13 cellular contexts compared by ENCODE assay signal in genomic region chr17:19002191-19002590, GRCh38. TPM values are rescaled to one million over a fixed set of nuclear protein-coding genes. Genes with fewer than 3 reads are reported as not detected.
A peak's percentile ranks its signal among the peaks of the same experiment; 100 is the strongest.
DNase-seq lines count a peak whose midpoint lies in the region; ATAC-seq lines count a peak whose summit lies in the region.
"Had no signal": no experiment of that assay in that cellular context is flagged by ENCODE, and none has a peak within 500 bp of the region (broad histone marks: within the 10 kb centered on the region; RNA-seq: fewer than 3 reads in every experiment).

No MANE protein-coding gene starts in this region.

- H3K9me3 Mint-ChIP-seq in activated T-helper 1 cell treated with anti-CD3 and anti-CD28 coated beads, Interleukin-12 subunit alpha, Interleukin-12 subunit beta, Interleukin-2, Interleukin-4 antibody, amounts not matched to agents 30 ng/mL and 10 ng/mL and 1 ng/mL, durations not matched to agents 14 hours and 24 hours and 36 hours, result no peaks in the 10 kb centered on the region

- 58% methylated on average over 5 of the region's 5 CpGs for WGBS in right cardiac atrium

- no peaks in the 10 kb centered on the region for H3K9me3 ChIP-seq in right cardiac atrium (ENCODE audit: control insufficient read depth, low read length)

- peaks cover 18% of the 10 kb centered on the region for H3K4me1 Mint-ChIP-seq in activated T-helper 1 cell treated with anti-CD3 and anti-CD28 coated beads, Interleukin-12 subunit alpha, Interleukin-12 subunit beta, Interleukin-2, Interleukin-4 antibody, amounts not matched to agents 30 ng/mL and 10 ng/mL and 1 ng/mL, durations not matched to agents 14 hours and 24 hours and 36 hours (ENCODE audit: low read depth)

- ATAC-seq in right cardiac atrium (no peak), Right ventricle myocardium superior (ENCODE audit: poor library complexity) (no peak), HG03571 (IDR thresholded peaks at IDR 0.05; ENCODE audit: unreplicated experiment) (no peak), HG03175 (IDR thresholded peaks at IDR 0.05; ENCODE audit: unreplicated experiment) (no peak), HG02642 (IDR thresholded peaks at IDR 0.05; ENCODE audit: poor library complexity, unreplicated experiment) (no peak)

- peaks cover 4% of the 10 kb centered on the region for H3K27me3 Mint-ChIP-seq in activated T-helper 1 cell treated with anti-CD3 and anti-CD28 coated beads, Interleukin-12 subunit alpha, Interleukin-12 subunit beta, Interleukin-2, Interleukin-4 antibody, amounts not matched to agents 30 ng/mL and 10 ng/mL and 1 ng/mL, durations not matched to agents 14 hours and 24 hours and 36 hours (ENCODE audit: insufficient read depth)

- peaks cover 6% of the 10 kb centered on the region for H3K36me3 Mint-ChIP-seq in activated T-helper 1 cell treated with anti-CD3 and anti-CD28 coated beads, Interleukin-12 subunit alpha, Interleukin-12 subunit beta, Interleukin-2, Interleukin-4 antibody, amounts not matched to agents 30 ng/mL and 10 ng/mL and 1 ng/mL, durations not matched to agents 14 hours and 24 hours and 36 hours (ENCODE audit: low read depth)

- no peaks in the 10 kb centered on the region for H3K27me3 ChIP-seq in right cardiac atrium (ENCODE audit: control insufficient read depth, insufficient read depth)
- H3K27me3 ChIP-seq: cardiac muscle cell had no signal

- no peaks in the 10 kb centered on the region for H3K4me1 ChIP-seq in right cardiac atrium (ENCODE audit: control insufficient read depth, insufficient read depth, low read length)

- no peak overlapping the region for H3K4me3 ChIP-seq in right cardiac atrium (ENCODE audit: low read length)
- H3K4me3 ChIP-seq: cardiac muscle cell had no signal

- H3K27ac Mint-ChIP-seq in activated T-helper 1 cell treated with anti-CD3 and anti-CD28 coated beads, Interleukin-12 subunit alpha, Interleukin-12 subunit beta, Interleukin-2, Interleukin-4 antibody, amounts not matched to agents 30 ng/mL and 10 ng/mL and 1 ng/mL, durations not matched to agents 14 hours and 24 hours and 36 hours, result peak overlapping the region; percentile 4

- H3K27ac ChIP-seq in right cardiac atrium (ENCODE audit: low read length), result peak overlapping the region; percentile 4
- H3K27ac ChIP-seq: cardiac muscle cell had no signal

- DNase-seq in right cardiac atrium, result peak in 2 of 3 donors; percentile 37 to 51
- DNase-seq in Right ventricle myocardium superior, result no peak
- no peak for DNase-seq in activated T-helper 1 cell treated with anti-CD3 and anti-CD28 coated beads, Interleukin-12 subunit alpha, Interleukin-12 subunit beta, Interleukin-2, Interleukin-4 antibody, amounts not matched to agents 30 ng/mL and 10 ng/mL and 1 ng/mL, durations not matched to agents 14 hours and 24 hours and 36 hours (ENCODE audit: low spot score)
- DNase-seq in iris pigment epithelial cell (ENCODE audit: low read depth), result peak; percentile 9
- DNase-seq in hypothalamus (lab: John Stamatoyannopoulos, UW), result no peak
- DNase-seq: activated CD4-positive, alpha-beta T cell treated with anti-CD3 and anti-CD28 coated beads, Interleukin-2, amount 50 U/mL, for 48 hours; head of caudate nucleus; midbrain; SHP77 had no signal

- peak overlapping the region; percentile 17 for H3K4me3 Mint-ChIP-seq in activated T-helper 1 cell treated with anti-CD3 and anti-CD28 coated beads, Interleukin-12 subunit alpha, Interleukin-12 subunit beta, Interleukin-2, Interleukin-4 antibody, amounts not matched to agents 30 ng/mL and 10 ng/mL and 1 ng/mL, durations not matched to agents 14 hours and 24 hours and 36 hours

- intact Hi-C loops in right cardiac atrium (cut with DNase I) (no loop called here), Right ventricle myocardium superior (cut with DNase I) (no loop called here)
- intact Hi-C loops in activated T-helper 1 cell treated with anti-CD3 and anti-CD28 coated beads, Interleukin-12 subunit alpha, Interleukin-12 subunit beta, Interleukin-2, Interleukin-4 antibody, amounts not matched to agents 30 ng/mL and 10 ng/mL and 1 ng/mL, durations not matched to agents 14 hours and 24 hours and 36 hours (cut with micrococcal nuclease), result loop anchor here (5.0 kb wide), 1 partner anchor 40 kb away; no protein-coding TSS in a partner anchor

RNA-seq across cellular contexts. Expression of gene FAM83G, which starts 2.4 kb away (rescaled TPM):
- total RNA-seq in right cardiac atrium (10 to 100 TPM; 27.7 to 40.2 (median 30.3) TPM), Right ventricle myocardium superior (1.9 TPM)
- polyA plus RNA-seq in right cardiac atrium, result 18.7 TPM
- total RNA-seq in activated T-helper 1 cell treated with anti-CD3 and anti-CD28 coated beads, Interleukin-12 subunit alpha, Interleukin-12 subunit beta, Interleukin-2, Interleukin-4 antibody, amounts not matched to agents 30 ng/mL and 10 ng/mL and 1 ng/mL, durations not matched to agents 14 hours and 24 hours and 36 hours, result 13.0 and 13.2 TPM in 2 replicates

RNA-seq across cellular contexts. Expression of gene GRAP, which starts 44.6 kb away (rescaled TPM):
- total RNA-seq in right cardiac atrium (1 to 10 TPM; 2.8 to 4.1 (median 3.6) TPM), Right ventricle myocardium superior (2.0 TPM)
- 2.3 TPM for polyA plus RNA-seq in right cardiac atrium
- total RNA-seq in activated T-helper 1 cell treated with anti-CD3 and anti-CD28 coated beads, Interleukin-12 subunit alpha, Interleukin-12 subunit beta, Interleukin-2, Interleukin-4 antibody, amounts not matched to agents 30 ng/mL and 10 ng/mL and 1 ng/mL, durations not matched to agents 14 hours and 24 hours and 36 hours, result 10.2 and 13.3 TPM in 2 replicates
- polyA plus RNA-seq: cardiac muscle cell had no signal

RNA-seq across cellular contexts. Expression of gene SLC5A10, which starts 50.2 kb away (rescaled TPM):
- total RNA-seq in right cardiac atrium (1 to 10 TPM in 2 of 4 donors, under 1 TPM in 2; 0.17 to 2.3 (median 1.3) TPM), Right ventricle myocardium superior (not detected)
- 0.61 TPM for polyA plus RNA-seq in right cardiac atrium
- total RNA-seq in activated T-helper 1 cell treated with anti-CD3 and anti-CD28 coated beads, Interleukin-12 subunit alpha, Interleukin-12 subunit beta, Interleukin-2, Interleukin-4 antibody, amounts not matched to agents 30 ng/mL and 10 ng/mL and 1 ng/mL, durations not matched to agents 14 hours and 24 hours and 36 hours, result not detected in 2 replicates
- polyA plus RNA-seq: cardiac muscle cell had no signal

Comparison
In these comparisons a context has a peak if more than half of its experiments do, and no peak if none do; other contexts are left out.
1. DNase-seq: peak in right cardiac atrium (2 of 3) and iris pigment epithelial cell (single experiment); none in Right ventricle myocardium superior (single experiment), activated T-helper 1 cell treated with anti-CD3 and anti-CD28 coated beads, Interleukin-12 subunit alpha, Interleukin-12 subunit beta, Interleukin-2, Interleukin-4 antibody, amounts not matched to agents 30 ng/mL and 10 ng/mL and 1 ng/mL, durations not matched to agents 14 hours and 24 hours and 36 hours (single experiment) and hypothalamus (0 of 51).